1 cellular context compared by ENCODE assay signal in genomic region chr15:62966294-62966693, GRCh38.
TF ChIP-seq lines count a peak whose summit lies in the region.

No MANE protein-coding gene starts in this region.

TF ChIP-seq in H1, 55 proteins besides CTCF, POLR2A, EP300 and RAD21 (continued from another document):
- TF ChIP-seq E2F6 (IDR thresholded peaks at IDR 0.05) (no peak), RFX5 (IDR thresholded peaks at IDR 0.05; ENCODE audit: borderline replicate concordance, low read depth, low read length) (no peak), USF2 (IDR thresholded peaks at IDR 0.05; ENCODE audit: low read length) (no peak)
TF ChIP-seq in H1: peak in this region for 0.
